ENCODE assay signal across 12 cellular contexts in the genomic region with DNA sequence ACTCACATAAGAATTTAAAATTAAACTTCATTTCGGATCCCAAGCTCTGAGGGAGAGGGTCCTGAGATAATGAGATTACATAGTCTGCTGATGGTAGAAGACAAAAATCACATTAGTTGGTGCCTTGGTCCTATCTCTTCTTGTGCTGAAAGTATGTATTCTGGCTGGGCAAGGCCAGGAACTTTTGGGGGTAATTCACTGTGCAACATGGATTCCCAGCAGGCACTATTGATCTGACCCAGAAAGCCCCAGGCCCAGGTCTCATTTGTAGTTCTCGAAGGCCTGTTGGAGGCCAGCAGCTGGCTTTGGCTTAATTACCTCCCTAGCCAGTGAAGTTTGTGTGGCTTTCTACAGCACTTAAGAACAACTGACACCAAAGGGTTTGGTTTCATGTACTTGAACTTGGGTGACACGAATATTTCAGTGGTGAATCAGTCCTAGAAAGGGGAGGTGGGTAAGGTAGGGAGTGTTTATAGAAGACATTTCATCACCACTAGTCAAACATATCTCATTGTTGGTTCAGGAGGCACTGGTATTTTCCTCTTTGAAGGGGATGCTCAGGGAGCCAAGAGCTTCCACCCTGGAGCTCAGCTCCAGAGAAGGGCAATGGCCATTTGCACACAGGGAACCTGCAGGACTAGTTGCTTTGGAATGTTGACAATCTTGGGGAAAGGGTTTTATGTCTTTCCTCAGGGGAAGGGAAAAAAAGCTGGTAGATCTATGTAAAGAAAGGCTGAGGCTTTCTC.
DNase-seq lines count a peak whose midpoint lies in the region; ATAC-seq and TF ChIP-seq lines count a peak whose summit lies in the region.
"Had no signal": no experiment of that assay in that cellular context is flagged by ENCODE, and none has a peak within 500 bp of the region (broad histone marks: within the 10 kb centered on the region; RNA-seq: fewer than 3 reads in every experiment).

No MANE protein-coding gene starts in this region.

- TF ChIP-seq CTCF in PC-3 (conservative IDR thresholded peaks at IDR 0.05; ENCODE audit: low read depth, low read length) (no peak), epithelial cell of proximal tubule (conservative IDR thresholded peaks at IDR 0.05; ENCODE audit: low read depth, low read length) (no peak), psoas muscle (IDR thresholded peaks at IDR 0.05) (no peak), dorsolateral prefrontal cortex (IDR thresholded peaks at IDR 0.05 in 54 of 56, conservative IDR thresholded peaks at IDR 0.05 in 2 of 56; ENCODE audit: low read depth in 1 of 56, partially characterized antibody in 56 of 56) (no peak)

- H3K27ac ChIP-seq in PC-3 (ENCODE audit: low read length): peak overlapping the region; percentile 85
- no peak overlapping the region for H3K27ac ChIP-seq in psoas muscle
- no peak overlapping the region for H3K27ac ChIP-seq in dorsolateral prefrontal cortex
- H3K27ac ChIP-seq: ascending aorta had no signal

- no peaks in the 10 kb centered on the region for H3K79me2 ChIP-seq in PC-3 (ENCODE audit: low read length)

- ATAC-seq in PC-3: peak; percentile 94
- ATAC-seq in psoas muscle: peak in 3 of 4 donors; percentile 27 to 80 (median 58)
- no peak for ATAC-seq in HG02840 (IDR thresholded peaks at IDR 0.05; ENCODE audit: low FRiP score, unreplicated experiment)
- ATAC-seq in GM21825 (IDR thresholded peaks at IDR 0.05; ENCODE audit: unreplicated experiment): no peak

- peaks cover 55% of the 10 kb centered on the region for H3K4me1 ChIP-seq in PC-3 (ENCODE audit: insufficient read depth, low read length)
- H3K4me1 ChIP-seq in psoas muscle: no peaks in the 10 kb centered on the region

- H3K9me3 ChIP-seq in PC-3 (ENCODE audit: low read length) (no peaks in the 10 kb centered on the region), psoas muscle (no peaks in the 10 kb centered on the region)
- H3K9me3 ChIP-seq: ascending aorta had no signal

- intact Hi-C loops in PC-3 (cut with micrococcal nuclease) (loop anchor here (1.0 to 10.0 kb wide), 9 partner anchors 20 to 622 kb away; no protein-coding TSS in a partner anchor), psoas muscle (cut with DNase I) (no loop called here), dorsolateral prefrontal cortex (cut with DNase I) (no loop called here)

- TSS peak; percentile 91 for BruUV-seq in PC-3 (replicated peaks; lab: Mats Ljungman, UMichigan)

- DNase-seq in H4 (ENCODE audit: low spot score) (peak; percentile 92), PC-3 (peak; percentile 99), epithelial cell of proximal tubule (ENCODE audit: low read depth) (peak; percentile 46), psoas muscle (no peak), OCI-M2 (lab: John Stamatoyannopoulos, UW; ENCODE audit: unreplicated experiment) (no peak), dorsolateral prefrontal cortex (no peak)
- DNase-seq: activated CD4-positive, alpha-beta memory T cell treated with anti-CD3 and anti-CD28 coated beads for 36 hours; NCI-H446 treated with DMSO at 0.1 percent for 48 hours; retina had no signal

- POLR2A ChIA-PET in PC-3 (lab: Charles Lee; ENCODE audit: unreplicated experiment): interaction anchor here (0.5 to 0.8 kb wide), 3 partner anchors 20 to 218 kb away, joined by 3 to 6 read pairs (median 4); partner anchors contain the start of gene OSR1

- peak overlapping the region; percentile 70 for H3K4me2 ChIP-seq in PC-3 (ENCODE audit: low read length)

- H3F3A ChIP-seq in PC-3 (ENCODE audit: low read length, unreplicated experiment): peaks cover 6% of the 10 kb centered on the region

- CTCF ChIA-PET in PC-3 (lab: Charles Lee): interaction anchor here (0.5 to 1.0 kb wide), 2 partner anchors 30 to 214 kb away, joined by 3 read pairs; no protein-coding TSS in a partner anchor

- no peaks in the 10 kb centered on the region for H4K20me1 ChIP-seq in PC-3 (ENCODE audit: low read length)

- H3K36me3 ChIP-seq in PC-3 (ENCODE audit: low read depth, low read length): no peaks in the 10 kb centered on the region
- H3K36me3 ChIP-seq in psoas muscle (ENCODE audit: insufficient read depth in 1 of 2, low read depth in 1 of 2): no peaks in the 10 kb centered on the region
- H3K36me3 ChIP-seq: ascending aorta had no signal

- no peaks in the 10 kb centered on the region for H3K9me2 ChIP-seq in PC-3 (replicated peaks; ENCODE audit: low read length)

- H3K4me3 ChIP-seq in PC-3 (ENCODE audit: low read length) (peak overlapping the region; percentile 4; the same call in 1 of the 2 replicates), epithelial cell of proximal tubule (ENCODE audit: low read depth, low read length) (no peak overlapping the region), psoas muscle (no peak overlapping the region), dorsolateral prefrontal cortex (no peak overlapping the region)
- H3K4me3 ChIP-seq: ascending aorta had no signal

- WGBS in psoas muscle, 3 donors: 51 to 84% (median 56%) methylated on average over 3 of the region's 3 CpGs

- H3K9ac ChIP-seq in PC-3 (ENCODE audit: low read length): peak overlapping the region; percentile 32; the same call in 1 of the 2 replicates

- H3K27me3 ChIP-seq in PC-3 (ENCODE audit: low read length): no peaks in the 10 kb centered on the region
- H3K27me3 ChIP-seq in psoas muscle (ENCODE audit: insufficient read depth in 3 of 3, low read length in 2 of 3): no peaks in the 10 kb centered on the region
- no peaks in the 10 kb centered on the region for H3K27me3 ChIP-seq in dorsolateral prefrontal cortex
- H3K27me3 ChIP-seq: ascending aorta had no signal

- H2AFZ ChIP-seq in PC-3 (ENCODE audit: low read length): no peak overlapping the region

Comparison
In these comparisons a context has a peak if more than half of its experiments do, and no peak if none do; other contexts are left out.
1. DNase-seq: peak in H4 (single experiment), PC-3 (single experiment) and epithelial cell of proximal tubule (single experiment); none in psoas muscle (0 of 2), OCI-M2 (single experiment) and dorsolateral prefrontal cortex (0 of 10).
2. ATAC-seq: peak in PC-3 (single experiment) and psoas muscle (3 of 4); none in HG02840 (single experiment) and GM21825 (single experiment).